ENCODE assay signal across 1 cellular context in the genomic region with DNA sequence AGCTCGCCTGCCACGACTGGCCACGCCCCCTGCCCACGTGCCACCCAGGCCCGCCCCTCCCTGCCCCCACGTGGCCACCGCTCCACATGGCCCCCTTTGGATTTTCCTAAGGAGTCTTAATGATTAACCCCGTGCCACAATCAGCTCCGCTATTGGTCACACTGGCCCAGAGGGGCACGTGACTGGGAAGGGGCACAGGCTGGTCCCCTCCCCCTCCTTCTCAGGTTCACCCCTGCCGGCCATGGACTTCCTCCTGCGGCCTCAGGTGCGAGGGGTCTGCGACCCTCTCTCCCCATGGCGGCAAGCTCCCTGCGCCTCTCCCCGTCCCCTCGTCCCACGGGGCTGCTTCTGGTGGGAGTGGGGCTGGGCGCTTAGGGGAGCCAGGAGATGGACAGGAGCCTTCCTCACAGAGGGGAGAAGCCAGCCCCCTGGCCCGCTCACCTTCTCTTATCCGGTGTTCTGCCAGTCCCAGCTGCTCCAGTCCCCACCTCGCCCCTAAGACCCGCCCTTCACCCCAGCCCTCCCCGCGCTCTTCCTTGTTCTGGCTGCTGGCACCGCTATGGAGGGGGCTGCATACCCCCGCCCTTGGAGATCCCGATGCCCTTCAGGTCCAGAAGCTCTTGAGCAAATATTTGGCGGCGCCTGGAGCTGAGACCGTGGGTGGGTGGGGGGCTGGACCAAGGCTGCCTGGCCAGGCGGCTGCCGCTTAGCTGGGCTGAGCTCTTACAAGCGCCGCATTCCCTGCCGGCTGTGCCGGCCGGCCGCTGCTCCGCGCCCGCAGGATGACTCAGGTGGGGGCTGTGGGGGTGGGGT.
TF ChIP-seq lines count a peak whose summit lies in the region.

No MANE protein-coding gene starts in this region.

TF ChIP-seq in K562, 482 proteins besides CTCF, POLR2A, EP300 and RAD21 (continued from another document):
- TF ChIP-seq JUN (IDR thresholded peaks at IDR 0.05; ENCODE audit: borderline replicate concordance, low read depth, low read length) (peak; percentile 84; the same call in 1 of the 2 replicates), JUN (CRISPR knock-in tag; IDR thresholded peaks at IDR 0.05; ENCODE audit: borderline replicate concordance) (no peak), RCOR1 (IDR thresholded peaks at IDR 0.05; ENCODE audit: borderline replicate concordance in 1 of 2, low read depth in 2 of 2, low read length in 2 of 2) (0 out of 4 replicates have a peak, but pooled peaks of 1 of the 2 experiments have one; percentile 1), SMARCE1 (IDR thresholded peaks at IDR 0.05) (0 out of 2 replicates have a peak, but pooled peaks have one; percentile 9), CBFA2T2 (conservative IDR thresholded peaks at IDR 0.05) (peak; percentile 75), POLR2AphosphoS2 (IDR thresholded peaks at IDR 0.05; ENCODE audit: low read length) (0 out of 2 replicates have a peak, but pooled peaks have one; percentile 36), ZNF224 (CRISPR knock-in tag; IDR thresholded peaks at IDR 0.05) (peak; percentile 55; the same call in 1 of the 2 replicates), ELF2 (CRISPR knock-in tag; IDR thresholded peaks at IDR 0.05) (peak; percentile 49; the same call in 1 of the 2 replicates)
- TF ChIP-seq, protein P1, sequence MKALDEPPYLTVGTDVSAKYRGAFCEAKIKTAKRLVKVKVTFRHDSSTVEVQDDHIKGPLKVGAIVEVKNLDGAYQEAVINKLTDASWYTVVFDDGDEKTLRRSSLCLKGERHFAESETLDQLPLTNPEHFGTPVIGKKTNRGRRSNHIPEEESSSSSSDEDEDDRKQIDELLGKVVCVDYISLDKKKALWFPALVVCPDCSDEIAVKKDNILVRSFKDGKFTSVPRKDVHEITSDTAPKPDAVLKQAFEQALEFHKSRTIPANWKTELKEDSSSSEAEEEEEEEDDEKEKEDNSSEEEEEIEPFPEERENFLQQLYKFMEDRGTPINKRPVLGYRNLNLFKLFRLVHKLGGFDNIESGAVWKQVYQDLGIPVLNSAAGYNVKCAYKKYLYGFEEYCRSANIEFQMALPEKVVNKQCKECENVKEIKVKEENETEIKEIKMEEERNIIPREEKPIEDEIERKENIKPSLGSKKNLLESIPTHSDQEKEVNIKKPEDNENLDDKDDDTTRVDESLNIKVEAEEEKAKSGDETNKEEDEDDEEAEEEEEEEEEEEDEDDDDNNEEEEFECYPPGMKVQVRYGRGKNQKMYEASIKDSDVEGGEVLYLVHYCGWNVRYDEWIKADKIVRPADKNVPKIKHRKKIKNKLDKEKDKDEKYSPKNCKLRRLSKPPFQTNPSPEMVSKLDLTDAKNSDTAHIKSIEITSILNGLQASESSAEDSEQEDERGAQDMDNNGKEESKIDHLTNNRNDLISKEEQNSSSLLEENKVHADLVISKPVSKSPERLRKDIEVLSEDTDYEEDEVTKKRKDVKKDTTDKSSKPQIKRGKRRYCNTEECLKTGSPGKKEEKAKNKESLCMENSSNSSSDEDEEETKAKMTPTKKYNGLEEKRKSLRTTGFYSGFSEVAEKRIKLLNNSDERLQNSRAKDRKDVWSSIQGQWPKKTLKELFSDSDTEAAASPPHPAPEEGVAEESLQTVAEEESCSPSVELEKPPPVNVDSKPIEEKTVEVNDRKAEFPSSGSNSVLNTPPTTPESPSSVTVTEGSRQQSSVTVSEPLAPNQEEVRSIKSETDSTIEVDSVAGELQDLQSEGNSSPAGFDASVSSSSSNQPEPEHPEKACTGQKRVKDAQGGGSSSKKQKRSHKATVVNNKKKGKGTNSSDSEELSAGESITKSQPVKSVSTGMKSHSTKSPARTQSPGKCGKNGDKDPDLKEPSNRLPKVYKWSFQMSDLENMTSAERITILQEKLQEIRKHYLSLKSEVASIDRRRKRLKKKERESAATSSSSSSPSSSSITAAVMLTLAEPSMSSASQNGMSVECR (CRISPR knock-in tag; IDR thresholded peaks at IDR 0.05), result peak; percentile 96
- TF ChIP-seq, protein P2, sequence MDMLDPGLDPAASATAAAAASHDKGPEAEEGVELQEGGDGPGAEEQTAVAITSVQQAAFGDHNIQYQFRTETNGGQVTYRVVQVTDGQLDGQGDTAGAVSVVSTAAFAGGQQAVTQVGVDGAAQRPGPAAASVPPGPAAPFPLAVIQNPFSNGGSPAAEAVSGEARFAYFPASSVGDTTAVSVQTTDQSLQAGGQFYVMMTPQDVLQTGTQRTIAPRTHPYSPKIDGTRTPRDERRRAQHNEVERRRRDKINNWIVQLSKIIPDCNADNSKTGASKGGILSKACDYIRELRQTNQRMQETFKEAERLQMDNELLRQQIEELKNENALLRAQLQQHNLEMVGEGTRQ (CRISPR knock-in tag; IDR thresholded peaks at IDR 0.05), result peak; percentile 95
- TF ChIP-seq, protein P3, sequence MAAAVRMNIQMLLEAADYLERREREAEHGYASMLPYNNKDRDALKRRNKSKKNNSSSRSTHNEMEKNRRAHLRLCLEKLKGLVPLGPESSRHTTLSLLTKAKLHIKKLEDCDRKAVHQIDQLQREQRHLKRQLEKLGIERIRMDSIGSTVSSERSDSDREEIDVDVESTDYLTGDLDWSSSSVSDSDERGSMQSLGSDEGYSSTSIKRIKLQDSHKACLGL (CRISPR knock-in tag; IDR thresholded peaks at IDR 0.05; ENCODE audit: borderline replicate concordance, poor library complexity, severe bottlenecking), result peak; percentile 95
- TF ChIP-seq, protein P4, sequence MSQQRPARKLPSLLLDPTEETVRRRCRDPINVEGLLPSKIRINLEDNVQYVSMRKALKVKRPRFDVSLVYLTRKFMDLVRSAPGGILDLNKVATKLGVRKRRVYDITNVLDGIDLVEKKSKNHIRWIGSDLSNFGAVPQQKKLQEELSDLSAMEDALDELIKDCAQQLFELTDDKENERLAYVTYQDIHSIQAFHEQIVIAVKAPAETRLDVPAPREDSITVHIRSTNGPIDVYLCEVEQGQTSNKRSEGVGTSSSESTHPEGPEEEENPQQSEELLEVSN (IDR thresholded peaks at IDR 0.05; ENCODE audit: borderline replicate concordance in 1 of 2, extremely low read depth in 1 of 2, insufficient read depth in 1 of 2, insufficient read length in 1 of 2, low read depth in 1 of 2, low read length in 1 of 2, poor library complexity in 1 of 2, severe bottlenecking in 1 of 2), result peak in 1 of 2 experiments; percentile 88
